ENCODE assay signal across 31 cellular contexts in the genomic region with DNA sequence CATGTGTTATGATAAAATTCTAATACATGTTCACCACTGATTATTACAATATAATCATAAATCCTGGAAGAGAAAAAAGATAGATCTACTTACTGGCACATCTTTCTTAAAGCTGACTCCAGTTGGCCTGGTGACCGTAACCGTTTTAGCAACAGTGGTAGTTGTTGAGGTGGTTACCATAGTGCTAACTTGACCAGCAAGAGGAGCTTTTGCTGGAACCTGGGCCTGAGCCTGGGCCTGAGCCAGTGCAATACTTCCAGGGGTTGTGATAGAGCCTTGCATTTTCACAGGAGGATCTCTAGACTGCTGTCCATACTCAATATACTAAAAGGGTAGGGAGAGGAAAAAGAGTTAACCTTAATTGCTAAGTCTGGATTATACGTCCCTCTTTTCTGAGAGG. TPM values are rescaled to one million over a fixed set of nuclear protein-coding genes. Genes with fewer than 3 reads are reported as not detected.
DNase-seq lines count a peak whose midpoint lies in the region; ATAC-seq, FAIRE-seq and TF ChIP-seq lines count a peak whose summit lies in the region.
"Had no signal": no experiment of that assay in that cellular context is flagged by ENCODE, and none has a peak within 500 bp of the region (broad histone marks: within the 10 kb centered on the region; RNA-seq: fewer than 3 reads in every experiment).

No MANE protein-coding gene starts in this region.

- intact Hi-C loops in Right ventricle myocardium superior (cut with DNase I) = no loop called here
- intact Hi-C loops in cardiac septum (cut with DNase I) = no loop called here
- intact Hi-C loops in K562 (cut with micrococcal nuclease) = no loop called here
- intact Hi-C loops in left ventricle myocardium superior (cut with micrococcal nuclease) = no loop called here
- intact Hi-C loops in gastrocnemius medialis (cut with DNase I; ENCODE audit: low total_unique reads) = no loop called here

- POLR2A ChIA-PET in K562 (lab: Yijun Ruan, JAX) = no interaction called here
- POLR2A ChIA-PET in WTC11 (lab: Charles Lee) = interaction anchor here (0.5 kb wide), 1 partner anchor 37 kb away, joined by 3 read pairs; no protein-coding TSS in a partner anchor

- TF ChIP-seq RAD21 in K562 (CRISPR knock-in tag; conservative IDR thresholded peaks at IDR 0.05 in 1 of 2, IDR thresholded peaks at IDR 0.05 in 1 of 2) = no peak

- no peaks in the 10 kb centered on the region for H3K9me3 Mint-ChIP-seq in WTC11
- H3K9me3 Mint-ChIP-seq: activated T-helper 2 cell treated with anti-CD3 and anti-CD28 coated beads, Interferon-gamma antibody, Interleukin-2, Interleukin-4, amounts not matched to agents 10 μg/mL and 5 μg/mL and 100 μg/mL, durations not matched to agents 14 hours and 24 hours and 36 hours; mesothelial cell of epicardium; naive B cell; stimulated activated memory B cell treated with anti-CD40 and anti-IgM and Interleukin-4, amounts not matched to agents 10 μg/mL and 1 μg/mL and 100 μg/mL, for 72 hours had no signal

- no peaks in the 10 kb centered on the region for H3K27me3 ChIP-seq in K562 (ENCODE audit: control insufficient read depth in 2 of 2, insufficient read depth in 2 of 2, low read length in 2 of 2)
- H3K27me3 ChIP-seq in gastrocnemius medialis = no peaks in the 10 kb centered on the region
- H3K27me3 ChIP-seq: BLaER1 treated with 17β-estradiol and CSF1 and Interleukin-3, amounts not matched to agents 10 nM and 100 nM had no signal

- H3K4me3 ChIP-seq in K562 = no peak overlapping the region
- no peak overlapping the region for H3K4me3 ChIP-seq in gastrocnemius medialis
- H3K4me3 ChIP-seq: BLaER1 treated with 17β-estradiol and CSF1 and Interleukin-3, amounts not matched to agents 10 nM and 100 nM; prostate gland had no signal

- H3K27ac Mint-ChIP-seq in WTC11 = no peak overlapping the region
- H3K27ac Mint-ChIP-seq: activated T-helper 2 cell treated with anti-CD3 and anti-CD28 coated beads, Interferon-gamma antibody, Interleukin-2, Interleukin-4, amounts not matched to agents 10 μg/mL and 5 μg/mL and 100 μg/mL, durations not matched to agents 14 hours and 24 hours and 36 hours; mesothelial cell of epicardium; stimulated activated memory B cell treated with anti-CD40 and anti-IgM and Interleukin-4, amounts not matched to agents 10 μg/mL and 1 μg/mL and 100 μg/mL, for 72 hours had no signal

- TF ChIP-seq EP300 in K562 (IDR thresholded peaks at IDR 0.05; ENCODE audit: low read length) = no peak

- no TSS peak for BruUV-seq in K562 (replicated peaks; lab: Mats Ljungman, UMichigan)

- H3K9me3 ChIP-seq in K562 (replicated peaks; ENCODE audit: control insufficient read depth, insufficient read depth, low read depth, low read length) (no peaks in the 10 kb centered on the region), gastrocnemius medialis (no peaks in the 10 kb centered on the region)
- H3K9me3 ChIP-seq: BLaER1 treated with 17β-estradiol and CSF1 and Interleukin-3, amounts not matched to agents 10 nM and 100 nM; prostate gland had no signal

- CTCF ChIA-PET in K562 (lab: Yijun Ruan, JAX; ENCODE audit: low intra/inter-chr PET ratio) = no interaction called here
- CTCF ChIA-PET in WTC11 (lab: Charles Lee) = no interaction called here

- no peak overlapping the region for H3K4me2 ChIP-seq in K562 (ENCODE audit: insufficient read depth, low read length)
- H3K4me2 ChIP-seq: BLaER1 treated with 17β-estradiol and CSF1 and Interleukin-3, amounts not matched to agents 10 nM and 100 nM had no signal

- no peak for TF ChIP-seq CTCF in K562 (IDR thresholded peaks at IDR 0.05 in 2 of 3, conservative IDR thresholded peaks at IDR 0.05 in 1 of 3; ENCODE audit: insufficient read depth in 2 of 3, low read depth in 1 of 3, low read length in 3 of 3)
- TF ChIP-seq CTCF in gastrocnemius medialis (IDR thresholded peaks at IDR 0.05 in 4 of 5, conservative IDR thresholded peaks at IDR 0.05 in 1 of 5) = no peak
- TF ChIP-seq CTCF in WTC11 (IDR thresholded peaks at IDR 0.05) = no peak

- TF ChIP-seq POLR2A in K562 (conservative IDR thresholded peaks at IDR 0.05) = no peak
- no peak for TF ChIP-seq POLR2A in gastrocnemius medialis (IDR thresholded peaks at IDR 0.05)

- no peaks in the 10 kb centered on the region for H3K4me1 ChIP-seq in K562 (replicated peaks in 1 of 2; ENCODE audit: control insufficient read depth in 2 of 2, insufficient read depth in 2 of 2, low read length in 2 of 2)
- peaks cover 28 to 35% of the 10 kb centered on the region in 2 donors for H3K4me1 ChIP-seq in gastrocnemius medialis
- H3K4me1 ChIP-seq: BLaER1 treated with 17β-estradiol and CSF1 and Interleukin-3, amounts not matched to agents 10 nM and 100 nM; prostate gland had no signal

- peak; percentile 89 for ATAC-seq in Right ventricle myocardium superior (ENCODE audit: poor library complexity)
- no peak; the same call in 2 of the 3 replicates for ATAC-seq in K562
- peak; percentile 93 for ATAC-seq in left ventricle myocardium superior
- ATAC-seq in gastrocnemius medialis = peak in 1 of 2 donors; percentile 85
- ATAC-seq in WTC11 = no peak
- ATAC-seq: activated CD4-positive, CD25-positive, alpha-beta regulatory T cell treated with anti-CD3 and anti-CD28 coated beads, Interleukin-2, amount 50 U/mL, for 24 hours; left lobe of liver; stimulated activated memory B cell treated with anti-CD40 and anti-IgM and Interleukin-4, amounts not matched to agents 10 μg/mL and 1 μg/mL and 100 μg/mL, for 72 hours had no signal

- no peak overlapping the region for H3K4me3 Mint-ChIP-seq in WTC11
- H3K4me3 Mint-ChIP-seq: mesothelial cell of epicardium; naive B cell; stimulated activated memory B cell treated with anti-CD40 and anti-IgM and Interleukin-4, amounts not matched to agents 10 μg/mL and 1 μg/mL and 100 μg/mL, for 72 hours had no signal

- H3K79me2 ChIP-seq in K562 (ENCODE audit: control insufficient read depth, insufficient read depth, low read length) = no peaks in the 10 kb centered on the region

- in situ Hi-C loops in K562 (cut with MboI) = no loop called here
- in situ Hi-C loops in gastrocnemius medialis (cut with MboI; ENCODE audit: low sequenced_read_pairs in 4 of 4) = no loop called here

- no peak overlapping the region for H2AFZ ChIP-seq in K562 (ENCODE audit: low read depth, low read length)

- no peaks in the 10 kb centered on the region for H3K9me1 ChIP-seq in K562 (ENCODE audit: control insufficient read depth, insufficient read depth, low read length)

- peaks cover 98% of the 10 kb centered on the region for H3K36me3 ChIP-seq in K562 (ENCODE audit: control insufficient read depth, insufficient read depth, low read length)
- H3K36me3 ChIP-seq in gastrocnemius medialis = peaks cover 0 to 80% of the 10 kb centered on the region in 2 donors

- H3K4me1 Mint-ChIP-seq in WTC11 = no peaks in the 10 kb centered on the region
- H3K4me1 Mint-ChIP-seq: mesothelial cell of epicardium; naive B cell; stimulated activated memory B cell treated with anti-CD40 and anti-IgM and Interleukin-4, amounts not matched to agents 10 μg/mL and 1 μg/mL and 100 μg/mL, for 72 hours had no signal

- H3K36me3 Mint-ChIP-seq in WTC11 = peaks cover 87% of the 10 kb centered on the region

- FAIRE-seq in K562 (lab: Jason Lieb, UNC) = no peak
- FAIRE-seq: frontal cortex had no signal

- H4K20me1 ChIP-seq in K562 (replicated peaks; ENCODE audit: control insufficient read depth, insufficient read depth, low read length) = no peaks in the 10 kb centered on the region

- H3K27ac ChIP-seq in K562 (ENCODE audit: extremely low read depth, low read depth, low read length) (no peak overlapping the region), gastrocnemius medialis (peak overlapping the region; percentile 7 to 34 (median 14))
- H3K27ac ChIP-seq: BLaER1 treated with 17β-estradiol and CSF1 and Interleukin-3, amounts not matched to agents 10 nM and 100 nM; prostate gland had no signal

- WGBS in K562 (ENCODE audit: insufficient coverage, low coverage, missing lambda C conversion rate) = 98% methylated on average over 3 of the region's 3 CpGs

- no peaks in the 10 kb centered on the region for H3K27me3 Mint-ChIP-seq in WTC11 (ENCODE audit: low read depth)
- H3K27me3 Mint-ChIP-seq: naive B cell; stimulated activated memory B cell treated with anti-CD40 and anti-IgM and Interleukin-4, amounts not matched to agents 10 μg/mL and 1 μg/mL and 100 μg/mL, for 72 hours had no signal

- DNase-seq in Right ventricle myocardium superior (peak; percentile 62), cardiac septum (ENCODE audit: low spot score) (no peak), K562 (ENCODE audit: extremely low read depth in 1 of 4, low spot score in 3 of 4) (no peak), left ventricle myocardium superior (peak; percentile 71), gastrocnemius medialis (peak in 1 of 2 donors; percentile 53), WTC11 (ENCODE audit: low spot score) (no peak), NOMO-1 treated with dmso at 0.1 percent for 144 hours (lab: John Stamatoyannopoulos, UW; ENCODE audit: unreplicated experiment) (no peak), GM19238 (ENCODE audit: insufficient read length, low spot score) (no peak)
- DNase-seq: activated CD4-positive, alpha-beta T cell treated with anti-CD3 and anti-CD28 coated beads, Interleukin-2, amount 50 U/mL, for 4 hours; activated naive CD4-positive, alpha-beta T cell treated with anti-CD3 and anti-CD28 coated beads, Interleukin-2, amount 50 U/mL, for 16 hours; COR-L47; DMS79 treated with DMSO at 0.1 percent for 48 hours; GF-D8; HCEC 1CT; hypothalamus; IMR-90; naive B cell; NCI-H1105 treated with DMSO at 0.1 percent for 48 hours; NCI-H187 treated with DMSO at 0.1 percent for 48 hours; NCI-H510A treated with DMSO at 0.1 percent for 48 hours; substantia nigra; T-helper 2 cell; trophoblast cell had no signal

- no peak overlapping the region for H3K9ac ChIP-seq in K562 (ENCODE audit: insufficient read depth in 1 of 2, low read depth in 2 of 2, low read length in 2 of 2)
- H3K9ac ChIP-seq: BLaER1 treated with 17β-estradiol and CSF1 and Interleukin-3, amounts not matched to agents 10 nM and 100 nM had no signal

RNA-seq across cellular contexts. Expression of a gene that starts 36.2 kb away (rescaled TPM):
- 14.4 TPM for total RNA-seq in Right ventricle myocardium superior
- 12.4 TPM for total RNA-seq in cardiac septum
- 102 and 113 TPM in 2 replicates for total RNA-seq in K562 (2011; cell fraction: chromatin; rRNA removed; ENCODE audit: low replicate concordance)
- 84.7 and 97.7 TPM in 2 replicates for total RNA-seq in K562 (2011; cell fraction: nucleolus; rRNA removed)
- 88.4 and 88.6 TPM in 2 replicates for total RNA-seq in K562 (2011; cell fraction: nucleoplasm; rRNA removed)
- 28.1 and 33.9 TPM in 2 replicates for total RNA-seq in K562 (2014; rRNA removed)
- 19.8 and 21.4 TPM in 2 replicates for total RNA-seq in K562 (2014; rRNA removed; fragmentation: Illumina TruSeq; extraction: Trizol)
- total RNA-seq in K562 (2015; rRNA removed; fragmentation: Illumina TruSeq; extraction: Trizol) = 19.3 and 20.2 TPM in 2 replicates
- 24.4 and 28.5 TPM in 2 replicates for total RNA-seq in K562 (2021)
- 23.7 and 29.2 TPM in 2 replicates for polyA plus RNA-seq in K562 (2011; rRNA removed)
- 11.1 and 23.6 TPM in 2 replicates for polyA plus RNA-seq in K562 (2011; cell fraction: cytosol; rRNA removed)
- 78.8 and 120 TPM in 2 replicates for polyA plus RNA-seq in K562 (2011; cell fraction: nucleus; rRNA removed)
- polyA plus RNA-seq in K562 (2012) = 17.5 and 21.5 TPM in 2 replicates
- 18.3 and 19.3 TPM in 2 replicates for polyA plus RNA-seq in K562 (2014; fragmentation: Illumina TruSeq; extraction: Trizol)
- 1 to 10 TPM; 9.2 to 9.6 TPM for polyA plus RNA-seq in K562 (2014; fragmentation: Nextera tagmentation; extraction: Ambion mirVana)
- polyA plus RNA-seq in K562 (2014; rRNA removed) = 37.2 and 40.9 TPM in 2 replicates
- polyA minus RNA-seq in K562 (2011; rRNA and poly(A)+ RNA removed) = 25.0 and 25.3 TPM in 2 replicates
- polyA minus RNA-seq in K562 (2011; cell fraction: cytosol; rRNA and poly(A)+ RNA removed) = 9.0 and 16.0 TPM in 2 replicates
- 47.0 and 59.0 TPM in 2 replicates for polyA minus RNA-seq in K562 (2011; cell fraction: nucleus; rRNA and poly(A)+ RNA removed)
- 15.3 TPM for total RNA-seq in left ventricle myocardium superior
- total RNA-seq in gastrocnemius medialis = 10 to 100 TPM; 30.8 to 40.2 (median 38.4) TPM
- total RNA-seq in WTC11 (2021) = 34.0 to 41.1 TPM (median 35.0 TPM) in 3 replicates

RNA-seq across cellular contexts. Expression of a gene that starts 51.6 kb away (rescaled TPM):
- 290 TPM for total RNA-seq in Right ventricle myocardium superior
- 607 TPM for total RNA-seq in cardiac septum
- total RNA-seq in K562 (2011; cell fraction: chromatin; rRNA removed; ENCODE audit: low replicate concordance) = 1.3 and 1.9 TPM in 2 replicates
- total RNA-seq in K562 (2011; cell fraction: nucleolus; rRNA removed) = 1.8 TPM in 2 replicates
- 0.51 and 2.0 TPM in 2 replicates for total RNA-seq in K562 (2011; cell fraction: nucleoplasm; rRNA removed)
- 0.18 and 0.37 TPM in 2 replicates for total RNA-seq in K562 (2014; rRNA removed)
- 0.22 and 0.62 TPM in 2 replicates for total RNA-seq in K562 (2014; rRNA removed; fragmentation: Illumina TruSeq; extraction: Trizol)
- total RNA-seq in K562 (2015; rRNA removed; fragmentation: Illumina TruSeq; extraction: Trizol) = 0.14 and 0.26 TPM in 2 replicates
- total RNA-seq in K562 (2021) = 0.85 and 0.95 TPM in 2 replicates
- 0.24 and 0.61 TPM in 2 replicates for polyA plus RNA-seq in K562 (2011; rRNA removed)
- 0.65 and 0.98 TPM in 2 replicates for polyA plus RNA-seq in K562 (2011; cell fraction: cytosol; rRNA removed)
- 2.1 and 3.5 TPM in 2 replicates for polyA plus RNA-seq in K562 (2011; cell fraction: nucleus; rRNA removed)
- polyA plus RNA-seq in K562 (2012) = 0.85 and 1.0 TPM in 2 replicates
- 0.14 and 0.28 TPM in 2 replicates for polyA plus RNA-seq in K562 (2014; fragmentation: Illumina TruSeq; extraction: Trizol)
- polyA plus RNA-seq in K562 (2014; fragmentation: Nextera tagmentation; extraction: Ambion mirVana) = under 1 TPM; 0.06 to 0.07 TPM
- polyA plus RNA-seq in K562 (2014; rRNA removed) = 0.53 and 0.81 TPM in 2 replicates
- 0.24 and 0.42 TPM in 2 replicates for polyA minus RNA-seq in K562 (2011; rRNA and poly(A)+ RNA removed)
- 1.4 TPM in 1 of 2 replicates, not detected in the other for polyA minus RNA-seq in K562 (2011; cell fraction: cytosol; rRNA and poly(A)+ RNA removed)
- 1.2 TPM in 2 replicates for polyA minus RNA-seq in K562 (2011; cell fraction: nucleus; rRNA and poly(A)+ RNA removed)
- total RNA-seq in left ventricle myocardium superior = 580 TPM
- 10 to 100 TPM in 2 of 4 donors, 1 to 10 TPM in 2; 2.0 to 13.3 (median 6.5) TPM for total RNA-seq in gastrocnemius medialis
- total RNA-seq in WTC11 (2021) = 20.5 to 24.6 TPM (median 23.1 TPM) in 3 replicates

Comparison
In these comparisons a context has a peak if more than half of its experiments do, and no peak if none do; other contexts are left out.
1. DNase-seq: peak in Right ventricle myocardium superior (single experiment) and left ventricle myocardium superior (single experiment); none in cardiac septum (single experiment), K562 (0 of 4), WTC11 (single experiment), NOMO-1 treated with dmso at 0.1 percent for 144 hours (single experiment) and GM19238 (single experiment).
2. ATAC-seq: peak in Right ventricle myocardium superior (single experiment) and left ventricle myocardium superior (single experiment); none in K562 (single experiment) and WTC11 (single experiment).
3. RNA of a gene that starts 51.6 kb away (total RNA-seq): 607 TPM in cardiac septum (single experiment), 580 TPM in left ventricle myocardium superior (single experiment) and 290 TPM in Right ventricle myocardium superior (single experiment); 20.5 to 24.6 TPM in WTC11, 2.0 to 13.3 TPM in gastrocnemius medialis and 0.14 to 2.0 TPM in K562; every median in the first group is over 10 times any median in the second.